In the genomic region with DNA sequence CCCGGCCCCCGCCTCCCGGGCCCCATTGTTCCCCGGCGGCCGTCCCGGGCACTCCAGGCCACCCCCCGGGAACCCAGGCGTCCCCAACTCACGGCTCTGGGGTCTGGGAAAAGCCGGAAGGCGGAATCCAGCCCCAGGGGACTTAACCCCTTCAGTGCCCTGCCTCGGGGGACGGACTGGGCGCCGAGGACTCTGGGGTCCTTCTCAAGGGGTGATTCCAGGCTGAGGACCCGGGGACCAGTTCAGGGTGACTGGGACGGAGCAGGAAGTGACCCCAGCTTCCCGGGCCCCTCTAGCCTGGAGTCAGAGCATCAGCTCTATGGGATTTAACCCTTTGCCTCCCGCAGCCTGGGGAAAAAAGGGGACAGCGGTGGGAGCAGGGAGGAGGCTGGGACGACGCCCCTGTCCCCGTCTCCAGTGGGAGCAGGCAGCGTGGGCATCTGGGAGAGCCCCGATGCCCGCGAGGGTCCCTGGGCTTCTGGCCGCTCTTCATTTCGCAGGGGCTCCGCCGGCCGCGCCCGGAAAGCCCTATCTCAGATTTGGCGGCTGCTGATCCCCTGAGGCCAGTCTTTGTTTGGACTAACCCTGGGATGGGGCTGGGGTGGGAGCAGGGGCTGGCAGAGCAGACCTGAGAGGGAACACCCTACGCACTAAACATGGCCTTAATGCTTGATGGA, we compare ENCODE assay signal across 1 cellular context.
TF ChIP-seq lines count a peak whose summit lies in the region.

ZNF629 (minus strand) TSS at position 270 of the 677 bp plus-strand sequence. CDS start 2,723 bp downstream, outside the sequence.

TF ChIP-seq in K562, 482 proteins besides CTCF, POLR2A, EP300 and RAD21 (continued from another document and continues in another):
- TF ChIP-seq MGA (IDR thresholded peaks at IDR 0.05) = no peak
- peak; percentile 45; the same call in 1 of the 2 replicates for TF ChIP-seq SIN3B (IDR thresholded peaks at IDR 0.05; ENCODE audit: low read depth)
- TF ChIP-seq TOE1 (IDR thresholded peaks at IDR 0.05; ENCODE audit: borderline replicate concordance) = peak; percentile 85; the same call in 1 of the 2 replicates
- no peak for TF ChIP-seq TOE1 (CRISPR knock-in tag; IDR thresholded peaks at IDR 0.05; ENCODE audit: borderline replicate concordance, low read depth)
- no peak for TF ChIP-seq NR4A1 (CRISPR knock-in tag; IDR thresholded peaks at IDR 0.05)
- TF ChIP-seq NR4A1 (tag; IDR thresholded peaks at IDR 0.05) = peak; percentile 65; the same call in 1 of the 2 replicates
- no peak for TF ChIP-seq HNRNPH1 (optimal IDR thresholded peaks at IDR 0.05; ENCODE audit: low read depth, low read length)
- no peak for TF ChIP-seq PRMT5 (CRISPR knock-in tag; IDR thresholded peaks at IDR 0.05)
- TF ChIP-seq HDAC2 (IDR thresholded peaks at IDR 0.05) = peak; percentile 85; the same call in 1 of the 2 replicates
- TF ChIP-seq TAF1 (IDR thresholded peaks at IDR 0.05; ENCODE audit: control insufficient read depth, extremely low read depth, insufficient read depth, low read length, severe bottlenecking) = peak; percentile 80
- TF ChIP-seq IRF2 (CRISPR knock-in tag; IDR thresholded peaks at IDR 0.05) = no peak
- TF ChIP-seq BRCA1 (IDR thresholded peaks at IDR 0.05) = no peak
- no peak for TF ChIP-seq BRCA1 (CRISPR knock-in tag; IDR thresholded peaks at IDR 0.05)
- TF ChIP-seq DIDO1 (tag; IDR thresholded peaks at IDR 0.05; ENCODE audit: low read depth) = peak; percentile 62; the same call in 1 of the 2 replicates
- TF ChIP-seq, protein P1, sequence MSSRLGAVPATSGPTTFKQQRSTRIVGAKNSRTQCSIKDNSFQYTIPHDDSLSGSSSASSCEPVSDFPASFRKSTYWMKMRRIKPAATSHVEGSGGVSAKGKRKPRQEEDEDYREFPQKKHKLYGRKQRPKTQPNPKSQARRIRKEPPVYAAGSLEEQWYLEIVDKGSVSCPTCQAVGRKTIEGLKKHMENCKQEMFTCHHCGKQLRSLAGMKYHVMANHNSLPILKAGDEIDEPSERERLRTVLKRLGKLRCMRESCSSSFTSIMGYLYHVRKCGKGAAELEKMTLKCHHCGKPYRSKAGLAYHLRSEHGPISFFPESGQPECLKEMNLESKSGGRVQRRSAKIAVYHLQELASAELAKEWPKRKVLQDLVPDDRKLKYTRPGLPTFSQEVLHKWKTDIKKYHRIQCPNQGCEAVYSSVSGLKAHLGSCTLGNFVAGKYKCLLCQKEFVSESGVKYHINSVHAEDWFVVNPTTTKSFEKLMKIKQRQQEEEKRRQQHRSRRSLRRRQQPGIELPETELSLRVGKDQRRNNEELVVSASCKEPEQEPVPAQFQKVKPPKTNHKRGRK (tag; IDR thresholded peaks at IDR 0.05) = no peak
- no peak for TF ChIP-seq ZBTB34 (CRISPR knock-in tag; IDR thresholded peaks at IDR 0.05)
- no peak for TF ChIP-seq RBM15 (IDR thresholded peaks at IDR 0.05; ENCODE audit: insufficient read depth, low read length)
- TF ChIP-seq, protein P2, sequence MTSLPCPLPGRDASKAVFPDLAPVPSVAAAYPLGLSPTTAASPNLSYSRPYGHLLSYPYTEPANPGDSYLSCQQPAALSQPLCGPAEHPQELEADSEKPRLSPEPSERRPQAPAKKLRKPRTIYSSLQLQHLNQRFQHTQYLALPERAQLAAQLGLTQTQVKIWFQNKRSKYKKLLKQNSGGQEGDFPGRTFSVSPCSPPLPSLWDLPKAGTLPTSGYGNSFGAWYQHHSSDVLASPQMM (CRISPR knock-in tag; IDR thresholded peaks at IDR 0.05) = no peak
- peak; percentile 94 for TF ChIP-seq ELF1 (tag; IDR thresholded peaks at IDR 0.05)
- TF ChIP-seq ZNF133 (CRISPR knock-in tag; IDR thresholded peaks at IDR 0.05) = no peak
- TF ChIP-seq CBX1 (IDR thresholded peaks at IDR 0.05; ENCODE audit: low read depth) = 0 out of 2 replicates have a peak, but pooled peaks have one; percentile 26
- TF ChIP-seq TSHZ1 (CRISPR knock-in tag; IDR thresholded peaks at IDR 0.05) = no peak
- peak in 1 of 2 experiments; percentile 59 for TF ChIP-seq AFF1 (IDR thresholded peaks at IDR 0.05; ENCODE audit: low read depth in 1 of 2, partially characterized antibody in 2 of 2)
- peak; percentile 91 for TF ChIP-seq GABPB1 (CRISPR knock-in tag; IDR thresholded peaks at IDR 0.05)
- peak; percentile 56 for TF ChIP-seq ZFX (CRISPR knock-in tag; IDR thresholded peaks at IDR 0.05)
- no peak for TF ChIP-seq ZNF282 (CRISPR knock-in tag; IDR thresholded peaks at IDR 0.05)
- TF ChIP-seq ATF7 (IDR thresholded peaks at IDR 0.05) = peak; percentile 78
- peak; percentile 54; the same call in 1 of the 2 replicates for TF ChIP-seq CREM (IDR thresholded peaks at IDR 0.05; ENCODE audit: low read depth)
- TF ChIP-seq PRPF4 (IDR thresholded peaks at IDR 0.05; ENCODE audit: insufficient read depth, low read depth, low read length, poor library complexity, severe bottlenecking) = no peak
